Comparison of ENCODE assay signal across 9 cellular contexts in the genomic region with DNA sequence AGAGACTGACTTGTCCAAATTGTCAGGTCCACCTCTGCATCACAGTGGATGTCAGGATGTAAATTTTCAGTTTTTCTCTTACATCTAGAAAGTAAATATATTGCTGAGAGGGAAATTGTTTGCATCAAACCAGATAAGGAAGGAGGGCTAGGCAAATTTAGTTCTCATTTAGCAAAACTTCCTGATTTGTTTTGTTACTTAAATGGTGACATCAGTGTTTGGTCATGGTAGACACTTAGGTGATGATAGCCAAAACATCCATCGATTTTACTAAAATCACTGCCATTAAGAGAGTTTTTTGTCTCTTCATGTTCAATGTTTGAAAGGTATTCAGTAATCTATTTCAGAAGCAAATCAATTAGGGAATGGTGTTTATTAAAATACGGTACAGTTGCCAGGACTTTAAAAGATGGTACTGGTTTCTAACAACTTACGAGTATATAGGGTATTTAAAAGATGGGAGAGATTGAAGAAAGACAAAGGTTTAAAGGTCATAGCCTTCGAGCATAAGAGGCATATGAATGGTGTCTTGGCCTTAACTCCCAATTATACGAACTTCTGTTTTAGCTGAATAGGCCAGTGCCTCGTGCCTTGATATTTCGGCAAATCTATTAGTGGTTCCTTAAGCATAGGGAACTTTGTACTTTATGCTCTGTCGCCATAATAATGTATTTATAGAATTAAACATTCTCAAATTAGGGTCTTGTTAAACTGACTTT. TPM values are rescaled to one million over a fixed set of nuclear protein-coding genes. Genes with fewer than 3 reads are reported as not detected.
A peak's percentile ranks its signal among the peaks of the same experiment; 100 is the strongest.
DNase-seq lines count a peak whose midpoint lies in the region; ATAC-seq and TF ChIP-seq lines count a peak whose summit lies in the region.
"Had no signal": no experiment of that assay in that cellular context is flagged by ENCODE, and none has a peak within 500 bp of the region (broad histone marks: within the 10 kb centered on the region; RNA-seq: fewer than 3 reads in every experiment).

No MANE protein-coding gene starts in this region.

- H3K9ac ChIP-seq in iPS-15b (ENCODE audit: low read depth, low read length): no peak overlapping the region

- intact Hi-C loops in activated naive CD4-positive, alpha-beta T cell treated with anti-CD3 and anti-CD28 coated beads for 36 hours (cut with micrococcal nuclease): loop anchor here (2.0 to 10.0 kb wide), 2 partner anchors 305 to 1207 kb away; partner anchors contain the start of gene TOR1AIP1
- intact Hi-C loops in activated T-helper 1 cell treated with anti-CD3 and anti-CD28 coated beads, Interleukin-12 subunit alpha, Interleukin-12 subunit beta, Interleukin-2, Interleukin-4 antibody, amounts not matched to agents 30 ng/mL and 10 ng/mL and 1 ng/mL, durations not matched to agents 14 hours and 24 hours and 36 hours (cut with micrococcal nuclease): loop anchor here (2.0 to 10.0 kb wide), 6 partner anchors 29 to 1523 kb away; partner anchors contain the start of gene ACBD6
- intact Hi-C loops in tibial artery (cut with DNase I; ENCODE audit: low total_unique reads): no loop called here

- peak overlapping the region in 1 of 2 donors; percentile 93 for H3K27ac ChIP-seq in tibial artery

- H3K27me3 Mint-ChIP-seq in activated naive CD4-positive, alpha-beta T cell treated with anti-CD3 and anti-CD28 coated beads for 36 hours (ENCODE audit: low read depth): no peaks in the 10 kb centered on the region
- peaks cover 7% of the 10 kb centered on the region for H3K27me3 Mint-ChIP-seq in activated T-helper 1 cell treated with anti-CD3 and anti-CD28 coated beads, Interleukin-12 subunit alpha, Interleukin-12 subunit beta, Interleukin-2, Interleukin-4 antibody, amounts not matched to agents 30 ng/mL and 10 ng/mL and 1 ng/mL, durations not matched to agents 14 hours and 24 hours and 36 hours (ENCODE audit: insufficient read depth)

- H3K27me3 ChIP-seq in iPS-15b (ENCODE audit: control insufficient read depth, insufficient read depth, low read length): peaks cover 82% of the 10 kb centered on the region
- no peaks in the 10 kb centered on the region for H3K27me3 ChIP-seq in tibial artery

- H3K4me1 ChIP-seq in iPS-15b (ENCODE audit: control insufficient read depth, insufficient read depth, low read length) (peaks cover 10% of the 10 kb centered on the region), tibial artery (peaks cover 0 to 71% (median 38%) of the 10 kb centered on the region in 4 donors)

- H3K36me3 ChIP-seq in iPS-15b (ENCODE audit: control insufficient read depth, insufficient read depth, low read length) (no peaks in the 10 kb centered on the region), tibial artery (no peaks in the 10 kb centered on the region)

- peak overlapping the region; percentile 99 for H3K27ac Mint-ChIP-seq in activated naive CD4-positive, alpha-beta T cell treated with anti-CD3 and anti-CD28 coated beads for 36 hours
- peak overlapping the region; percentile 95 for H3K27ac Mint-ChIP-seq in activated T-helper 1 cell treated with anti-CD3 and anti-CD28 coated beads, Interleukin-12 subunit alpha, Interleukin-12 subunit beta, Interleukin-2, Interleukin-4 antibody, amounts not matched to agents 30 ng/mL and 10 ng/mL and 1 ng/mL, durations not matched to agents 14 hours and 24 hours and 36 hours

- H3K9me3 Mint-ChIP-seq in activated naive CD4-positive, alpha-beta T cell treated with anti-CD3 and anti-CD28 coated beads for 36 hours: no peaks in the 10 kb centered on the region
- H3K9me3 Mint-ChIP-seq in activated T-helper 1 cell treated with anti-CD3 and anti-CD28 coated beads, Interleukin-12 subunit alpha, Interleukin-12 subunit beta, Interleukin-2, Interleukin-4 antibody, amounts not matched to agents 30 ng/mL and 10 ng/mL and 1 ng/mL, durations not matched to agents 14 hours and 24 hours and 36 hours: no peaks in the 10 kb centered on the region

- DNase-seq in activated naive CD4-positive, alpha-beta T cell treated with anti-CD3 and anti-CD28 coated beads for 36 hours: no peak
- DNase-seq in activated naive CD4-positive, alpha-beta T cell treated with Interleukin-2 at 50 U/mL for 16 hours: no peak
- no peak for DNase-seq in activated T-helper 1 cell treated with anti-CD3 and anti-CD28 coated beads, Interleukin-12 subunit alpha, Interleukin-12 subunit beta, Interleukin-2, Interleukin-4 antibody, amounts not matched to agents 30 ng/mL and 10 ng/mL and 1 ng/mL, durations not matched to agents 14 hours and 24 hours and 36 hours (ENCODE audit: low spot score)
- no peak for DNase-seq in tibial artery
- no peak for DNase-seq in activated CD4-positive, CD25-positive, alpha-beta regulatory T cell (lab: John Stamatoyannopoulos, UW)
- DNase-seq: MV-4-11 had no signal

- no peak for TF ChIP-seq CTCF in tibial artery (IDR thresholded peaks at IDR 0.05)

- peaks cover 55% of the 10 kb centered on the region for H3K36me3 Mint-ChIP-seq in activated naive CD4-positive, alpha-beta T cell treated with anti-CD3 and anti-CD28 coated beads for 36 hours (ENCODE audit: low read depth)
- peaks cover 52% of the 10 kb centered on the region for H3K36me3 Mint-ChIP-seq in activated T-helper 1 cell treated with anti-CD3 and anti-CD28 coated beads, Interleukin-12 subunit alpha, Interleukin-12 subunit beta, Interleukin-2, Interleukin-4 antibody, amounts not matched to agents 30 ng/mL and 10 ng/mL and 1 ng/mL, durations not matched to agents 14 hours and 24 hours and 36 hours (ENCODE audit: low read depth)

- H3K9me3 ChIP-seq in iPS-15b (ENCODE audit: control insufficient read depth, insufficient read depth, low read length) (no peaks in the 10 kb centered on the region), tibial artery (no peaks in the 10 kb centered on the region)

- H3K4me1 Mint-ChIP-seq in activated naive CD4-positive, alpha-beta T cell treated with anti-CD3 and anti-CD28 coated beads for 36 hours (ENCODE audit: low read depth): peaks cover 53% of the 10 kb centered on the region
- H3K4me1 Mint-ChIP-seq in activated T-helper 1 cell treated with anti-CD3 and anti-CD28 coated beads, Interleukin-12 subunit alpha, Interleukin-12 subunit beta, Interleukin-2, Interleukin-4 antibody, amounts not matched to agents 30 ng/mL and 10 ng/mL and 1 ng/mL, durations not matched to agents 14 hours and 24 hours and 36 hours (ENCODE audit: low read depth): peaks cover 67% of the 10 kb centered on the region

- H3K4me3 Mint-ChIP-seq in activated naive CD4-positive, alpha-beta T cell treated with anti-CD3 and anti-CD28 coated beads for 36 hours: peak overlapping the region; percentile 99
- peak overlapping the region; percentile 98 for H3K4me3 Mint-ChIP-seq in activated T-helper 1 cell treated with anti-CD3 and anti-CD28 coated beads, Interleukin-12 subunit alpha, Interleukin-12 subunit beta, Interleukin-2, Interleukin-4 antibody, amounts not matched to agents 30 ng/mL and 10 ng/mL and 1 ng/mL, durations not matched to agents 14 hours and 24 hours and 36 hours

- H3K4me3 ChIP-seq in iPS-15b (ENCODE audit: low read depth, low read length) (peak overlapping the region; percentile 15), tibial artery (peak overlapping the region; percentile 89 to 90)

- ATAC-seq in GM18867 (IDR thresholded peaks at IDR 0.05; ENCODE audit: unreplicated experiment) (no peak), GM19351 (IDR thresholded peaks at IDR 0.05; ENCODE audit: unreplicated experiment) (no peak)

- CTCF ChIA-PET in activated naive CD4-positive, alpha-beta T cell treated with anti-CD3 and anti-CD28 coated beads for 36 hours (lab: Charles Lee): interaction anchor here (1.0 to 5.1 kb wide), 5 partner anchors 12 to 54 kb away, joined by 3 to 66 read pairs (median 4); no protein-coding TSS in a partner anchor

RNA-seq across cellular contexts. Expression of gene IER5, which starts 3.0 kb away (rescaled TPM):
- 10 to 100 TPM; 33.5 to 34.4 TPM for total RNA-seq in activated naive CD4-positive, alpha-beta T cell treated with anti-CD3 and anti-CD28 coated beads for 36 hours
- 59.4 and 61.5 TPM in 2 replicates for total RNA-seq in activated T-helper 1 cell treated with anti-CD3 and anti-CD28 coated beads, Interleukin-12 subunit alpha, Interleukin-12 subunit beta, Interleukin-2, Interleukin-4 antibody, amounts not matched to agents 30 ng/mL and 10 ng/mL and 1 ng/mL, durations not matched to agents 14 hours and 24 hours and 36 hours

RNA-seq across cellular contexts. Expression of gene MR1, which starts 57.7 kb away (rescaled TPM):
- total RNA-seq in activated naive CD4-positive, alpha-beta T cell treated with anti-CD3 and anti-CD28 coated beads for 36 hours: 10 to 100 TPM; 22.5 to 25.0 TPM
- total RNA-seq in activated T-helper 1 cell treated with anti-CD3 and anti-CD28 coated beads, Interleukin-12 subunit alpha, Interleukin-12 subunit beta, Interleukin-2, Interleukin-4 antibody, amounts not matched to agents 30 ng/mL and 10 ng/mL and 1 ng/mL, durations not matched to agents 14 hours and 24 hours and 36 hours: 16.6 and 17.6 TPM in 2 replicates
